8 cellular contexts compared by ENCODE assay signal in genomic region chr21:43775795-43776430, GRCh38. TPM values are rescaled to one million over a fixed set of nuclear protein-coding genes. Genes with fewer than 3 reads are reported as not detected.
A peak's percentile ranks its signal among the peaks of the same experiment; 100 is the strongest.
DNase-seq lines count a peak whose midpoint lies in the region; ATAC-seq and TF ChIP-seq lines count a peak whose summit lies in the region.

Gene CSTB (minus strand): TSS chr21:43776308. CDS start chr21:43776269, 39 bp downstream.

- TF ChIP-seq POLR2A in right lobe of liver (IDR thresholded peaks at IDR 0.05): peak; percentile 74

- peak within 1 kb of the TSS; percentile 80 to 90 (median 87) for H3K27ac ChIP-seq in right lobe of liver

- H3K36me3 ChIP-seq in right lobe of liver: peaks cover 5 to 14% (median 13%) of the 10 kb centered on the region in 4 donors

- ATAC-seq in HG02973 (IDR thresholded peaks at IDR 0.05; ENCODE audit: unreplicated experiment) (peak; percentile 68), right lobe of liver (peak; percentile 67 to 85 (median 79))

- H3K4me3 ChIP-seq in right lobe of liver: peak within 1 kb of the TSS; percentile 93 to 98 (median 97)

- 0% methylated on average over 12 of the region's 71 CpGs for WGBS in right lobe of liver (ENCODE audit: insufficient coverage, low coverage, low lambda C conversion rate, missing lambda C conversion rate)

- no peaks in the 10 kb centered on the region for H3K9me3 ChIP-seq in right lobe of liver

- no peaks in the 10 kb centered on the region for H3K27me3 ChIP-seq in right lobe of liver

- intact Hi-C loops in right lobe of liver (cut with DNase I): loop anchor here in 1 of 2 donors (10.0 kb wide), 1 partner anchor 71 kb away; no protein-coding TSS in a partner anchor

- peaks cover 0 to 12% (median 5%) of the 10 kb centered on the region in 4 donors for H3K4me1 ChIP-seq in right lobe of liver

- TF ChIP-seq CTCF in right lobe of liver (IDR thresholded peaks at IDR 0.05): no peak

- peak; percentile 83 for DNase-seq in NCI-H2196 (lab: John Stamatoyannopoulos, UW; ENCODE audit: unreplicated experiment)
- DNase-seq in NCI-H2196 treated with DMSO at 0.1 percent for 48 hours (lab: John Stamatoyannopoulos, UW; ENCODE audit: unreplicated experiment): no peak
- no peak for DNase-seq in NCI-H460 (ENCODE audit: extremely low read depth, low read depth)
- DNase-seq in activated CD4-positive, alpha-beta T cell treated with anti-CD3 and anti-CD28 coated beads, Interleukin-2, amount 50 U/mL, for 4 hours: peak; percentile 81 to 84
- DNase-seq in dermis blood vessel endothelial cell: peak; percentile 76
- peak; percentile 88 to 92 (median 92) for DNase-seq in right lobe of liver
- peak; percentile 78 to 80 for DNase-seq in stimulated activated CD4-positive, alpha-beta T cell treated with anti-CD3 and anti-CD28 coated beads, Interleukin-4, amount 100 ng/mL, for 4 hours

RNA-seq across cellular contexts. Expression of gene CSTB, which starts in this region (rescaled TPM):
- total RNA-seq in NCI-H460 (2014; rRNA removed; shearing (Covaris generic)): 30.5 and 32.8 TPM in 2 replicates
- 6.6 and 11.9 TPM in 2 replicates for polyA plus RNA-seq in NCI-H460 (2014; cell fraction: nucleus; rRNA removed)
- total RNA-seq in dermis blood vessel endothelial cell: 6.3 and 8.5 TPM in 2 replicates
- 100 to 1,000 TPM in 1 of 6 experiments, 10 to 100 TPM in 5; 16.6 to 137 (median 23.2) TPM for total RNA-seq in right lobe of liver

Comparison
In these comparisons a context has a peak if more than half of its experiments do, and no peak if none do; other contexts are left out.
1. DNase-seq: peak in NCI-H2196 (single experiment), activated CD4-positive, alpha-beta T cell treated with anti-CD3 and anti-CD28 coated beads, Interleukin-2, amount 50 U/mL, for 4 hours (2 of 2), dermis blood vessel endothelial cell (single experiment), right lobe of liver (3 of 3) and stimulated activated CD4-positive, alpha-beta T cell treated with anti-CD3 and anti-CD28 coated beads, Interleukin-4, amount 100 ng/mL, for 4 hours (2 of 2); none in NCI-H2196 treated with DMSO at 0.1 percent for 48 hours (single experiment) and NCI-H460 (single experiment).